In genomic region chrX:66728818-66729271, GRCh38 we compare ENCODE assay signal across 8 cellular contexts.
A peak's percentile ranks its signal among the peaks of the same experiment; 100 is the strongest.
DNase-seq lines count a peak whose midpoint lies in the region; ATAC-seq, FAIRE-seq and TF ChIP-seq lines count a peak whose summit lies in the region.

No MANE protein-coding gene starts in this region.

- peak overlapping the region; percentile 98 for H2AFZ ChIP-seq in astrocyte (ENCODE audit: low read depth, low read length)

- CTCF ChIA-PET in T-cell (lab: Charles Lee) = interaction anchor here (0.6 to 1.5 kb wide), 7 partner anchors 10 to 1694 kb away, joined by 3 to 8 read pairs (median 3); partner anchors contain the start of gene ZC3H12B (in 1 of the 2)

- H3K4me1 Mint-ChIP-seq in CD14-positive monocyte (peaks cover 6% of the 10 kb centered on the region), T-cell (peaks cover 4 to 6% (median 5%) of the 10 kb centered on the region in 3 donors), astrocyte (ENCODE audit: low read depth, unreplicated experiment) (no peaks in the 10 kb centered on the region)

- H3K36me3 ChIP-seq in astrocyte (ENCODE audit: insufficient read depth, low read length) (no peaks in the 10 kb centered on the region), iPS DF 6.9 (ENCODE audit: control insufficient read depth, insufficient read depth, low read length) (no peaks in the 10 kb centered on the region), sigmoid colon (no peaks in the 10 kb centered on the region)

- no peaks in the 10 kb centered on the region for H3K9me3 ChIP-seq in astrocyte (ENCODE audit: insufficient read depth, low read depth, low read length)
- no peaks in the 10 kb centered on the region for H3K9me3 ChIP-seq in iPS DF 6.9 (ENCODE audit: control insufficient read depth, insufficient read depth, low read length)
- H3K9me3 ChIP-seq in sigmoid colon = no peaks in the 10 kb centered on the region

- H3K4me1 ChIP-seq in astrocyte (ENCODE audit: insufficient read depth, low read length) = no peaks in the 10 kb centered on the region
- H3K4me1 ChIP-seq in iPS DF 6.9 (ENCODE audit: control insufficient read depth, insufficient read depth, low read length) = no peaks in the 10 kb centered on the region
- H3K4me1 ChIP-seq in sigmoid colon = no peaks in the 10 kb centered on the region

- POLR2A ChIA-PET in T-cell (lab: Charles Lee) = no interaction called here

- H3K4me2 ChIP-seq in astrocyte (ENCODE audit: low read length) = peak overlapping the region; percentile 83

- H3K27ac Mint-ChIP-seq in CD14-positive monocyte (peak overlapping the region in 3 of 7 donors; percentile 66 to 89 (median 78)), T-cell (peak overlapping the region; percentile 94 to 95), astrocyte (ENCODE audit: unreplicated experiment) (peak overlapping the region; percentile 97)

- peak overlapping the region; percentile 70 for H3K4me3 ChIP-seq in astrocyte (ENCODE audit: insufficient read depth, low read depth, low read length)
- peak overlapping the region; percentile 79; the same call in 1 of the 2 replicates for H3K4me3 ChIP-seq in iPS DF 6.9 (ENCODE audit: low read length)
- peak overlapping the region in 3 of 4 donors; percentile 38 to 44 (median 41) for H3K4me3 ChIP-seq in sigmoid colon

- H3K27me3 Mint-ChIP-seq in CD14-positive monocyte (ENCODE audit: low read depth in 3 of 3) = peaks cover 0 to 4% (median 1%) of the 10 kb centered on the region in 3 donors
- H3K27me3 Mint-ChIP-seq in T-cell = peaks cover 0 to 11% of the 10 kb centered on the region in 2 donors
- H3K27me3 Mint-ChIP-seq in astrocyte (ENCODE audit: low read depth, unreplicated experiment) = no peaks in the 10 kb centered on the region

- peak overlapping the region; percentile 75 for H3K9ac ChIP-seq in astrocyte (ENCODE audit: low read length)

- no peak for TF ChIP-seq EP300 in sigmoid colon (IDR thresholded peaks at IDR 0.05)

- no peak for TF ChIP-seq POLR2A in sigmoid colon (IDR thresholded peaks at IDR 0.05)

- no peaks in the 10 kb centered on the region for H3K79me2 ChIP-seq in astrocyte (ENCODE audit: insufficient read depth, low read length)

- no peaks in the 10 kb centered on the region for H4K20me1 ChIP-seq in astrocyte (ENCODE audit: insufficient read depth, low read length)

- WGBS in iPS DF 6.9 (ENCODE audit: insufficient coverage, insufficient read length) = no CpG with 5 or more reads among the region's 21 CpGs
- WGBS in sigmoid colon, 2 donors = 0 to 1% methylated on average over 21 of the region's 21 CpGs

- H3K27ac ChIP-seq in astrocyte (ENCODE audit: low read depth, low read length) = peak overlapping the region; percentile 56
- H3K27ac ChIP-seq in iPS DF 6.9 (ENCODE audit: low read length) = no peak overlapping the region
- no peak overlapping the region for H3K27ac ChIP-seq in sigmoid colon

- no peak for DNase-seq in CD14-positive monocyte (ENCODE audit: low spot score)
- DNase-seq in HT-29 (ENCODE audit: low spot score) = peak; percentile 75
- DNase-seq in T-cell = peak; percentile 6 to 59 (median 35)
- peak; percentile 16 for DNase-seq in astrocyte (ENCODE audit: low read depth)
- DNase-seq in iPS DF 6.9 (ENCODE audit: low read depth, low spot score) = peak; percentile 20
- peak; percentile 57 for DNase-seq in sigmoid colon

- H3K27me3 ChIP-seq in astrocyte (ENCODE audit: insufficient read depth, low read length) = no peaks in the 10 kb centered on the region
- H3K27me3 ChIP-seq in iPS DF 6.9 (ENCODE audit: control insufficient read depth, insufficient read depth, low read length) = no peaks in the 10 kb centered on the region
- H3K27me3 ChIP-seq in sigmoid colon = no peaks in the 10 kb centered on the region

- intact Hi-C loops in CD14-positive monocyte (cut with micrococcal nuclease) = loop anchor here in 1 of 2 donors (10.0 kb wide), 1 partner anchor 1144 kb away; no protein-coding TSS in a partner anchor
- intact Hi-C loops in sigmoid colon (cut with DNase I) = no loop called here

- ATAC-seq in GM19324 (IDR thresholded peaks at IDR 0.05; ENCODE audit: low FRiP score, unreplicated experiment) = peak; percentile 63
- peak; percentile 76 to 87 (median 82) for ATAC-seq in T-cell (replicated peaks in 1 of 4)
- ATAC-seq in HG03521 (IDR thresholded peaks at IDR 0.05; ENCODE audit: unreplicated experiment) = no peak

- H3K36me3 Mint-ChIP-seq in CD14-positive monocyte (no peaks in the 10 kb centered on the region), T-cell (no peaks in the 10 kb centered on the region), astrocyte (ENCODE audit: low read depth, unreplicated experiment) (no peaks in the 10 kb centered on the region)

- TF ChIP-seq CTCF in CD14-positive monocyte (IDR thresholded peaks at IDR 0.05) (peak; percentile 65), astrocyte (IDR thresholded peaks at IDR 0.05; ENCODE audit: insufficient read depth, low read depth, low read length) (peak; percentile 50), sigmoid colon (IDR thresholded peaks at IDR 0.05) (peak in 3 of 4 experiments; percentile 44 to 55 (median 49))

- H3K9me3 Mint-ChIP-seq in CD14-positive monocyte (peaks cover 0 to 5% (median 0%) of the 10 kb centered on the region in 7 donors), T-cell (no peaks in the 10 kb centered on the region), astrocyte (ENCODE audit: unreplicated experiment) (no peaks in the 10 kb centered on the region)

- FAIRE-seq in astrocyte (lab: Jason Lieb, UNC) = peak; percentile 98

- peak overlapping the region; percentile 84 to 92 for H3K4me3 Mint-ChIP-seq in CD14-positive monocyte
- H3K4me3 Mint-ChIP-seq in T-cell = peak overlapping the region; percentile 80 to 89 (median 81)
- H3K4me3 Mint-ChIP-seq in astrocyte (ENCODE audit: unreplicated experiment) = peak overlapping the region; percentile 95
